Comparison of ENCODE assay signal across 34 cellular contexts in genomic region chr3:124444893-124445292, GRCh38.
"Had no signal": no experiment of that assay in that cellular context is flagged by ENCODE, and none has a peak within 500 bp of the region (broad histone marks: within the 10 kb centered on the region; RNA-seq: fewer than 3 reads in every experiment).

No MANE protein-coding gene starts in this region.

- H3K9me3 ChIP-seq: MG63 had no signal

- H3K27ac ChIP-seq: KMS-11 had no signal

- DNase-seq: Karpas-422, Kasumi-1, KG1, MG63, MM.1S, MV-4-11, NCI-H1048, NCI-H1092, NCI-H1092 treated with DMSO at 0.1 percent for 48 hours, NCI-H1105, NCI-H1105 treated with DMSO at 0.1 percent for 48 hours, NCI-H1417, NCI-H1417 treated with DMSO at 0.1 percent for 48 hours, NCI-H1436, NCI-H1436 treated with DMSO at 0.1 percent for 48 hours, NCI-H146, NCI-H1694, NCI-H1694 treated with DMSO at 0.1 percent for 48 hours, NCI-H187, NCI-H187 treated with DMSO at 0.1 percent for 48 hours, NCI-H1930, NCI-H2029, NCI-H2029 treated with DMSO at 0.1 percent for 48 hours, NCI-H2081, NCI-H2081 treated with DMSO at 0.1 percent for 48 hours, NCI-H2107, NCI-H2171, NCI-H2171 treated with DMSO at 0.1 percent for 48 hours, NCI-H2227 treated with DMSO at 0.1 percent for 48 hours, NCI-H226, NCI-H345, NCI-H446, NCI-H446 treated with DMSO at 0.1 percent for 48 hours had no signal

- H3K4me3 ChIP-seq: MG63 had no signal

- H3K36me3 ChIP-seq: MG63 had no signal
